ENCODE assay signal across 11 cellular contexts in genomic region chr19:18788782-18789421, GRCh38. TPM values are rescaled to one million over a fixed set of nuclear protein-coding genes. Genes with fewer than 3 reads are reported as not detected.
DNase-seq lines count a peak whose midpoint lies in the region; ATAC-seq and TF ChIP-seq lines count a peak whose summit lies in the region.
"Had no signal": no experiment of that assay in that cellular context is flagged by ENCODE, and none has a peak within 500 bp of the region (broad histone marks: within the 10 kb centered on the region; RNA-seq: fewer than 3 reads in every experiment).

No MANE protein-coding gene starts in this region.

- POLR2A ChIA-PET in activated CD4-positive, alpha-beta T cell treated with anti-CD3 and anti-CD28 coated beads for 36 hours (lab: Charles Lee) = no interaction called here

- H3K36me3 ChIP-seq in esophagus muscularis mucosa = no peaks in the 10 kb centered on the region
- H3K36me3 ChIP-seq in smooth muscle cell (ENCODE audit: low read depth) = no peaks in the 10 kb centered on the region

- H3K9ac ChIP-seq in smooth muscle cell (ENCODE audit: low read depth) = no peak overlapping the region

- H3K4me2 ChIP-seq in smooth muscle cell = peak overlapping the region; percentile 84

- no peak overlapping the region for H3K27ac Mint-ChIP-seq in activated CD4-positive, alpha-beta T cell treated with anti-CD3 and anti-CD28 coated beads for 36 hours

- TF ChIP-seq POLR2A in esophagus muscularis mucosa (IDR thresholded peaks at IDR 0.05; ENCODE audit: low read depth) = no peak

- H3K4me3 Mint-ChIP-seq in activated CD4-positive, alpha-beta T cell treated with anti-CD3 and anti-CD28 coated beads for 36 hours = peak overlapping the region; percentile 50

- no peaks in the 10 kb centered on the region for H3K36me3 Mint-ChIP-seq in activated CD4-positive, alpha-beta T cell treated with anti-CD3 and anti-CD28 coated beads for 36 hours (ENCODE audit: low read depth)

- peaks cover 71% of the 10 kb centered on the region for H3K27me3 Mint-ChIP-seq in activated CD4-positive, alpha-beta T cell treated with anti-CD3 and anti-CD28 coated beads for 36 hours

- DNase-seq in activated CD4-positive, alpha-beta T cell treated with anti-CD3 and anti-CD28 coated beads for 36 hours = no peak
- no peak for DNase-seq in activated CD4-positive, alpha-beta T cell treated with anti-CD3 and anti-CD28 coated beads for 4 hours
- DNase-seq in UCSD-AML1 (lab: John Stamatoyannopoulos, UW; ENCODE audit: unreplicated experiment) (peak; percentile 31), esophagus muscularis mucosa (ENCODE audit: extremely low spot score) (no peak), smooth muscle cell (lab: John Stamatoyannopoulos, UW; ENCODE audit: unreplicated experiment) (no peak), nucleus accumbens (lab: John Stamatoyannopoulos, UW) (no peak), medulla oblongata (ENCODE audit: extremely low spot score) (no peak)
- DNase-seq: stimulated activated CD4-positive, alpha-beta T cell treated with anti-CD3 and anti-CD28 coated beads, Interleukin-4, amount 100 ng/mL, for 24 hours had no signal

- no peak for TF ChIP-seq CTCF in esophagus muscularis mucosa (IDR thresholded peaks at IDR 0.05)
- no peak for TF ChIP-seq CTCF in smooth muscle cell (IDR thresholded peaks at IDR 0.05; ENCODE audit: borderline replicate concordance, insufficient read depth, poor library complexity, severe bottlenecking)

- H2AFZ ChIP-seq in smooth muscle cell (ENCODE audit: low read depth) = no peak overlapping the region

- peaks cover 31% of the 10 kb centered on the region for H3K4me1 Mint-ChIP-seq in activated CD4-positive, alpha-beta T cell treated with anti-CD3 and anti-CD28 coated beads for 36 hours

- peaks cover 28% of the 10 kb centered on the region for H4K20me1 ChIP-seq in smooth muscle cell (ENCODE audit: low read depth)

- TF ChIP-seq EP300 in esophagus muscularis mucosa (IDR thresholded peaks at IDR 0.05) = no peak

- no peaks in the 10 kb centered on the region for H3K9me3 Mint-ChIP-seq in activated CD4-positive, alpha-beta T cell treated with anti-CD3 and anti-CD28 coated beads for 36 hours (ENCODE audit: low read depth)

- H3K4me1 ChIP-seq in esophagus muscularis mucosa (peaks cover 44 to 60% (median 57%) of the 10 kb centered on the region in 4 donors), smooth muscle cell (ENCODE audit: low read depth) (no peaks in the 10 kb centered on the region)

- no peaks in the 10 kb centered on the region for H3F3A ChIP-seq in smooth muscle cell (ENCODE audit: low read depth)

- H3K79me2 ChIP-seq in smooth muscle cell (ENCODE audit: low read depth) = no peaks in the 10 kb centered on the region

- intact Hi-C loops in activated CD4-positive, alpha-beta T cell treated with anti-CD3 and anti-CD28 coated beads for 36 hours (cut with DNase I, micrococcal nuclease) = loop anchor here in 1 of 2 experiments (5.0 to 10.0 kb wide), 2 partner anchors 194 to 352 kb away; partner anchors contain the start of gene ISYNA1
- intact Hi-C loops in esophagus muscularis mucosa (cut with DNase I) = no loop called here

- CTCF ChIA-PET in activated CD4-positive, alpha-beta T cell treated with anti-CD3 and anti-CD28 coated beads for 36 hours (lab: Charles Lee) = no interaction called here

- H3K27me3 ChIP-seq in esophagus muscularis mucosa (peaks cover 12 to 96% (median 67%) of the 10 kb centered on the region in 4 donors), smooth muscle cell (ENCODE audit: low read depth) (peaks cover 71% of the 10 kb centered on the region)

- H3K27ac ChIP-seq in esophagus muscularis mucosa (replicated peaks in 1 of 4) (no peak overlapping the region), smooth muscle cell (ENCODE audit: low read depth) (no peak overlapping the region)

- 2% methylated on average over 24 of the region's 36 CpGs for WGBS in esophagus muscularis mucosa
- WGBS in smooth muscle cell (ENCODE audit: low lambda C conversion rate) = 6% methylated on average over 26 of the region's 36 CpGs

- ATAC-seq in activated CD4-positive, alpha-beta T cell treated with anti-CD3 and anti-CD28 coated beads for 36 hours = no peak
- ATAC-seq in HG02623 (IDR thresholded peaks at IDR 0.05; ENCODE audit: unreplicated experiment) = no peak

- H3K4me3 ChIP-seq in esophagus muscularis mucosa = peak overlapping the region in 3 of 4 donors; percentile 42 to 51 (median 48)
- no peak overlapping the region for H3K4me3 ChIP-seq in smooth muscle cell
- H3K4me3 ChIP-seq: lung had no signal

- no peaks in the 10 kb centered on the region for H3K9me3 ChIP-seq in esophagus muscularis mucosa
- H3K9me3 ChIP-seq in smooth muscle cell (replicated peaks; ENCODE audit: low read depth) = no peaks in the 10 kb centered on the region

RNA-seq across cellular contexts. Expression of gene COMP, which starts 2.2 kb away (rescaled TPM):
- total RNA-seq in activated CD4-positive, alpha-beta T cell treated with anti-CD3 and anti-CD28 coated beads for 36 hours = not detected
- total RNA-seq in esophagus muscularis mucosa = under 1 TPM; 0.33 to 0.83 (median 0.62) TPM
- 196 and 236 TPM in 2 replicates for total RNA-seq in smooth muscle cell
- 627 and 901 TPM in 2 replicates for polyA plus RNA-seq in smooth muscle cell
- total RNA-seq: NCI-H460 had no signal

RNA-seq across cellular contexts. Expression of gene UPF1, which starts 42.9 kb away (rescaled TPM):
- total RNA-seq in activated CD4-positive, alpha-beta T cell treated with anti-CD3 and anti-CD28 coated beads for 36 hours = 10 to 100 TPM; 72.4 to 74.0 TPM
- total RNA-seq in esophagus muscularis mucosa (100 to 1,000 TPM in 1 of 4 donors, 10 to 100 TPM in 3; 54.8 to 116 (median 77.4) TPM), smooth muscle cell (16.2 and 37.8 TPM in 2 replicates)
- polyA plus RNA-seq in smooth muscle cell = 25.4 and 30.3 TPM in 2 replicates

Comparison
In these comparisons a context has a peak if more than half of its experiments do, and no peak if none do; other contexts are left out.
1. RNA of gene COMP, which starts 2.2 kb away (total RNA-seq): 196 to 236 TPM in smooth muscle cell; 0.33 to 0.83 TPM in esophagus muscularis mucosa and not detected in activated CD4-positive, alpha-beta T cell treated with anti-CD3 and anti-CD28 coated beads for 36 hours; every median in the first group is over 100 times any median in the second.